Comparison of ENCODE assay signal across 32 cellular contexts in genomic region chr6:107604549-107604948, GRCh38.
"Had no signal": no experiment of that assay in that cellular context is flagged by ENCODE, and none has a peak within 500 bp of the region (broad histone marks: within the 10 kb centered on the region; RNA-seq: fewer than 3 reads in every experiment).

No MANE protein-coding gene starts in this region.

- H3K9me3 Mint-ChIP-seq: activated naive CD4-positive, alpha-beta T cell treated with anti-CD3 and anti-CD28 coated beads, Interleukin-2, amount 50 U/mL, for 24 hours; activated naive CD8-positive, alpha-beta T cell treated with anti-CD3 and anti-CD28 coated beads, Interleukin-2, amount 50 U/mL, for 24 hours; activated T-helper 17 cell treated with anti-CD3 and anti-CD28 coated beads, Interleukin-2, amount 50 U/mL, for 72 hours; central memory CD8-positive, alpha-beta T cell; natural killer cell treated with Interleukin-12 subunit alpha and Interleukin-12 subunit beta and Interleukin-15 and Interleukin-18, amount 100 ng/mL, for 72 hours had no signal

- H3K27ac ChIP-seq: breast epithelium, heart left ventricle, left lung, lower lobe of right lung, pancreas, prostate gland, skin epidermis, thoracic aorta had no signal

- H3K27me3 Mint-ChIP-seq: central memory CD8-positive, alpha-beta T cell had no signal

- H3K9me3 ChIP-seq: breast epithelium, heart left ventricle, left lung, lower lobe of right lung, mucosa of descending colon, pancreas, prostate gland, thoracic aorta had no signal

- H3K36me3 Mint-ChIP-seq: activated naive CD4-positive, alpha-beta T cell treated with anti-CD3 and anti-CD28 coated beads, Interleukin-2, amount 50 U/mL, for 24 hours; natural killer cell treated with Interleukin-12 subunit alpha and Interleukin-12 subunit beta and Interleukin-15 and Interleukin-18, amount 100 ng/mL, for 72 hours had no signal

- H3K36me3 ChIP-seq: breast epithelium, heart left ventricle, left lung, lower lobe of right lung, pancreas, prostate gland, thoracic aorta had no signal

- H3K4me3 Mint-ChIP-seq: activated CD4-positive, alpha-beta T cell treated with anti-CD3 and anti-CD28 coated beads for 36 hours; activated CD8-positive, alpha-beta T cell treated with anti-CD3 and anti-CD28 coated beads, Interleukin-2, amount 10 ng/mL, durations not matched to agents 7 days and 5 days; activated naive CD4-positive, alpha-beta T cell treated with anti-CD3 and anti-CD28 coated beads, Interleukin-2, amount 50 U/mL, for 24 hours; activated naive CD8-positive, alpha-beta T cell treated with anti-CD3 and anti-CD28 coated beads, Interleukin-2, amount 50 U/mL, for 24 hours; activated T-helper 17 cell treated with anti-CD3 and anti-CD28 coated beads, Interleukin-2, amount 50 U/mL, for 72 hours; central memory CD8-positive, alpha-beta T cell; natural killer cell treated with Interleukin-12 subunit alpha and Interleukin-12 subunit beta and Interleukin-15 and Interleukin-18, amount 100 ng/mL, for 72 hours; T-helper 17 cell had no signal

- H3K4me1 ChIP-seq: breast epithelium, left lung, lower lobe of right lung, prostate gland had no signal

- H3K4me3 ChIP-seq: breast epithelium, heart left ventricle, left lung, lower lobe of right lung, mucosa of descending colon, pancreas, prostate gland, skin epidermis, thoracic aorta had no signal

- H3K4me1 Mint-ChIP-seq: activated CD4-positive, alpha-beta T cell treated with anti-CD3 and anti-CD28 coated beads for 36 hours; activated naive CD4-positive, alpha-beta T cell treated with anti-CD3 and anti-CD28 coated beads, Interleukin-2, amount 50 U/mL, for 24 hours; activated naive CD8-positive, alpha-beta T cell treated with anti-CD3 and anti-CD28 coated beads, Interleukin-2, amount 50 U/mL, for 24 hours; activated T-helper 17 cell treated with anti-CD3 and anti-CD28 coated beads, Interleukin-2, amount 50 U/mL, for 72 hours; central memory CD8-positive, alpha-beta T cell; T-helper 17 cell had no signal

- ATAC-seq: activated CD4-positive, alpha-beta T cell treated with anti-CD3 and anti-CD28 coated beads for 36 hours; activated CD8-positive, alpha-beta T cell treated with anti-CD3 and anti-CD28 coated beads, Interleukin-2, amount 10 ng/mL, durations not matched to agents 7 days and 5 days; activated naive CD8-positive, alpha-beta T cell treated with anti-CD3 and anti-CD28 coated beads, Interleukin-2, amount 50 U/mL, for 24 hours; activated T-helper 17 cell treated with anti-CD3 and anti-CD28 coated beads, Interleukin-2, amount 50 U/mL, for 72 hours; heart left ventricle; left lung; lower lobe of right lung; mucosa of descending colon; natural killer cell treated with Interleukin-12 subunit alpha and Interleukin-12 subunit beta and Interleukin-15 and Interleukin-18, amount 100 ng/mL, for 72 hours; pancreas; sciatic nerve; stimulated activated naive CD8-positive, alpha-beta T cell treated with anti-CD3 and anti-CD28 coated beads, Interleukin-15, Interleukin-2, amounts not matched to agents 100 U/mL and 50 U/mL, for 24 hours; T-helper 17 cell had no signal

- H3K27me3 ChIP-seq: breast epithelium, heart left ventricle, left lung, pancreas had no signal

- H3K27ac Mint-ChIP-seq: activated CD4-positive, alpha-beta T cell treated with anti-CD3 and anti-CD28 coated beads for 36 hours; activated CD8-positive, alpha-beta T cell treated with anti-CD3 and anti-CD28 coated beads, Interleukin-2, amount 10 ng/mL, durations not matched to agents 7 days and 5 days; activated naive CD4-positive, alpha-beta T cell treated with anti-CD3 and anti-CD28 coated beads, Interleukin-2, amount 50 U/mL, for 24 hours; activated naive CD8-positive, alpha-beta T cell treated with anti-CD3 and anti-CD28 coated beads, Interleukin-2, amount 50 U/mL, for 24 hours; activated T-helper 17 cell treated with anti-CD3 and anti-CD28 coated beads, Interleukin-2, amount 50 U/mL, for 72 hours; natural killer cell treated with Interleukin-12 subunit alpha and Interleukin-12 subunit beta and Interleukin-15 and Interleukin-18, amount 100 ng/mL, for 72 hours; T-helper 17 cell had no signal

- DNase-seq: activated CD4-positive, alpha-beta T cell treated with anti-CD3 and anti-CD28 coated beads for 36 hours; activated CD4-positive, CD25-positive, alpha-beta regulatory T cell; activated CD8-positive, alpha-beta T cell treated with anti-CD3 and anti-CD28 coated beads, Interleukin-2, amount 10 ng/mL, durations not matched to agents 7 days and 5 days; activated gamma-delta T cell treated with Interleukin-2 at 50 U/mL for 16 hours; activated naive CD8-positive, alpha-beta T cell treated with anti-CD3 and anti-CD28 coated beads, Interleukin-2, amount 50 U/mL, for 24 hours; activated T-cell treated with anti-CD3 and anti-CD28 coated beads, Interleukin-2, amount 50 U/mL, for 1 hour; amygdala; effector CD4-positive, alpha-beta T cell; foreskin fibroblast; heart left ventricle; hypothalamus; left lung; lower lobe of right lung; mesenchymal stem cell; mucosa of descending colon; pancreas; retina; stimulated activated CD4-positive, alpha-beta T cell treated with anti-CD3 and anti-CD28 coated beads, Interleukin-12 subunit alpha, Interleukin-12 subunit beta, amount 100 ng/mL, for 4 hours; stimulated activated CD4-positive, alpha-beta T cell treated with anti-CD3 and anti-CD28 coated beads, Interleukin-4, amount 100 ng/mL, for 1 hour; stimulated activated naive CD8-positive, alpha-beta T cell treated with anti-CD3 and anti-CD28 coated beads, Interleukin-15, Interleukin-2, amounts not matched to agents 100 U/mL and 50 U/mL, for 24 hours; T-helper 17 cell; T1000; trophoblast cell had no signal
